Comparison of ENCODE assay signal across 11 cellular contexts in the genomic region with DNA sequence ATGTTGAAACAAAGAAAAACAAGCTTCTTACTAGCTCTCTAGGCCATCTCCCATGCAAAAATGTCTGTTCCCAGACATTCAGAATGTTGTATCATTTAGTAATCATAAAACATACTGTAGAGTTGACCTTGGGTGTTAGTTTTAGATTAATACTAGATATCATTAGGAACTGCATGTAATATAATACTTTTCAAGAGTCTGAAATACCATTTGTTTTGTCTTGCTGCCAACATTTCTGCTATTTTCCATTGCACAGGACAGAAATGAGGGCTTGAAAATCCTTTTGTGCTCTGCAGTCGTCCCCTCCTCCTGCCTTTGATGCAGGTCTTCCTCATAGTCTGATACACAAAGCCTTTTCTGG.
DNase-seq lines count a peak whose midpoint lies in the region; ATAC-seq, FAIRE-seq and TF ChIP-seq lines count a peak whose summit lies in the region.
"Had no signal": no experiment of that assay in that cellular context is flagged by ENCODE, and none has a peak within 500 bp of the region (broad histone marks: within the 10 kb centered on the region; RNA-seq: fewer than 3 reads in every experiment).

No MANE protein-coding gene starts in this region.

- no peak overlapping the region for H3K23ac ChIP-seq in H1 (ENCODE audit: insufficient read length)

- FAIRE-seq in H1 (lab: Jason Lieb, UNC) = no peak

- no peak overlapping the region for H2AK5ac ChIP-seq in H1 (ENCODE audit: low read depth, low read length)

- no peak overlapping the region for H3K4ac ChIP-seq in H1 (replicated peaks; ENCODE audit: insufficient read length, low read depth, low read length)

- H3K27ac ChIP-seq in AG04450 (ENCODE audit: low read depth, low read length) = peak overlapping the region; percentile 1
- no peak overlapping the region for H3K27ac ChIP-seq in H1 (ENCODE audit: low read depth, low read length)
- H3K27ac ChIP-seq in naive thymus-derived CD4-positive, alpha-beta T cell (ENCODE audit: low read depth, low read length) = no peak overlapping the region
- H3K27ac ChIP-seq: neutrophil had no signal

- POLR2A ChIA-PET in AG04450 (lab: Yijun Ruan, JAX) = interaction anchor here (0.6 kb wide), 1 partner anchor 24 kb away, joined by 3 read pairs; no protein-coding TSS in a partner anchor
- POLR2A ChIA-PET in H1 (lab: Charles Lee; ENCODE audit: partially characterized antibody) = interaction anchor here (0.6 to 0.7 kb wide), 2 partner anchors 33 to 266 kb away, joined by 3 to 4 read pairs; no protein-coding TSS in a partner anchor
- POLR2A ChIA-PET in naive thymus-derived CD4-positive, alpha-beta T cell (lab: Charles Lee) = interaction anchor here (0.6 kb wide), 1 partner anchor 1336 kb away, joined by 4 read pairs; no protein-coding TSS in a partner anchor

- H3K27ac Mint-ChIP-seq in neural crest cell (ENCODE audit: unreplicated experiment) = peak overlapping the region; percentile 35
- H3K27ac Mint-ChIP-seq in naive thymus-derived CD4-positive, alpha-beta T cell = no peak overlapping the region
- H3K27ac Mint-ChIP-seq: activated naive CD8-positive, alpha-beta T cell treated with anti-CD3 and anti-CD28 coated beads, Interleukin-2, amount 50 U/mL, for 24 hours; CD4-positive, alpha-beta memory T cell had no signal

- no peaks in the 10 kb centered on the region for H3K79me2 ChIP-seq in H1 (ENCODE audit: control insufficient read depth in 1 of 2, insufficient read depth in 2 of 2, low read length in 2 of 2)

- H4K20me1 ChIP-seq in H1 (replicated peaks in 1 of 2; ENCODE audit: control insufficient read depth in 1 of 2, insufficient read depth in 2 of 2, low read length in 2 of 2) = no peaks in the 10 kb centered on the region

- H3K4me1 ChIP-seq in H1 (replicated peaks in 1 of 4; ENCODE audit: control insufficient read depth in 3 of 4, insufficient read depth in 4 of 4, low read length in 3 of 4) = peaks cover 0 to 12% (median 3%) of the 10 kb centered on the region in 4 experiments; a peak in 5 of 7 replicates
- no peaks in the 10 kb centered on the region for H3K4me1 ChIP-seq in naive thymus-derived CD4-positive, alpha-beta T cell (ENCODE audit: control insufficient read depth in 2 of 2, insufficient read depth in 2 of 2, low read length in 2 of 2)

- H3K79me1 ChIP-seq in H1 (ENCODE audit: low read depth, low read length) = no peaks in the 10 kb centered on the region

- no peak overlapping the region for H4K8ac ChIP-seq in H1 (ENCODE audit: extremely low read depth, insufficient read depth, low read length)

- H3K9ac ChIP-seq in H1 (replicated peaks in 1 of 4; ENCODE audit: extremely low read depth in 1 of 4, low read depth in 3 of 4, low read length in 3 of 4) = no peak overlapping the region

- H3K36me3 ChIP-seq in H1 (ENCODE audit: control insufficient read depth in 2 of 4, insufficient read depth in 4 of 4, low read length in 3 of 4) = no peaks in the 10 kb centered on the region
- H3K36me3 ChIP-seq in naive thymus-derived CD4-positive, alpha-beta T cell (ENCODE audit: control insufficient read depth in 2 of 3, insufficient read depth in 3 of 3, low read length in 3 of 3) = no peaks in the 10 kb centered on the region
- H3K36me3 ChIP-seq: neutrophil had no signal

- H3K9me3 ChIP-seq in AG04450 (ENCODE audit: control insufficient read depth, insufficient read depth, low read length) (no peaks in the 10 kb centered on the region), H1 (ENCODE audit: insufficient read depth in 2 of 2, low read depth in 1 of 2, low read length in 1 of 2) (no peaks in the 10 kb centered on the region)
- no peaks in the 10 kb centered on the region for H3K9me3 ChIP-seq in naive thymus-derived CD4-positive, alpha-beta T cell (ENCODE audit: control insufficient read depth in 2 of 3, low read length in 3 of 3)
- H3K9me3 ChIP-seq: neutrophil had no signal

- TF ChIP-seq CTCF in AG04450 (IDR thresholded peaks at IDR 0.05; ENCODE audit: low read depth, low read length) = no peak
- TF ChIP-seq CTCF in H1 (IDR thresholded peaks at IDR 0.05; ENCODE audit: control extremely low read depth in 1 of 3, insufficient read depth in 1 of 3, low read depth in 1 of 3, low read length in 3 of 3) = no peak
- no peak for TF ChIP-seq CTCF in neural crest cell (conservative IDR thresholded peaks at IDR 0.05)

- 63% methylated on average over 1 of the region's 1 CpG; no CpG with 5 or more reads in 1 of the 2 experiments for WGBS in H1 (ENCODE audit: extremely low coverage in 1 of 2, insufficient coverage in 1 of 2, insufficient read length in 1 of 2, insufficient replicate concordance in 2 of 2, low coverage in 1 of 2, low lambda C conversion rate in 2 of 2, missing lambda C conversion rate in 1 of 2), 2 experiments

- H3K9me3 Mint-ChIP-seq in neural crest cell = peaks cover 7% of the 10 kb centered on the region
- H3K9me3 Mint-ChIP-seq in naive thymus-derived CD4-positive, alpha-beta T cell = peaks cover 0 to 7% (median 0%) of the 10 kb centered on the region in 11 donors
- H3K9me3 Mint-ChIP-seq: activated naive CD8-positive, alpha-beta T cell treated with anti-CD3 and anti-CD28 coated beads, Interleukin-2, amount 50 U/mL, for 24 hours had no signal

- TF ChIP-seq POLR2A in H1 (IDR thresholded peaks at IDR 0.05; ENCODE audit: control extremely low read depth in 1 of 2, low read depth in 2 of 2, low read length in 2 of 2) = no peak

- H3K27me3 Mint-ChIP-seq in neural crest cell (ENCODE audit: low read depth) = no peaks in the 10 kb centered on the region
- H3K27me3 Mint-ChIP-seq in naive thymus-derived CD4-positive, alpha-beta T cell = no peaks in the 10 kb centered on the region
- H3K27me3 Mint-ChIP-seq: activated naive CD8-positive, alpha-beta T cell treated with anti-CD3 and anti-CD28 coated beads, Interleukin-2, amount 50 U/mL, for 24 hours had no signal

- no peaks in the 10 kb centered on the region for H3K27me3 ChIP-seq in AG04450 (ENCODE audit: control insufficient read depth, insufficient read depth, low read length)
- H3K27me3 ChIP-seq in H1 (replicated peaks in 1 of 4; ENCODE audit: control insufficient read depth in 3 of 4, extremely low read depth in 1 of 4, insufficient read depth in 3 of 4, low read length in 3 of 4) = no peaks in the 10 kb centered on the region
- no peaks in the 10 kb centered on the region for H3K27me3 ChIP-seq in naive thymus-derived CD4-positive, alpha-beta T cell (ENCODE audit: control insufficient read depth in 2 of 2, insufficient read depth in 2 of 2, low read length in 2 of 2)
- H3K27me3 ChIP-seq: neutrophil had no signal

- no peak overlapping the region for H3K18ac ChIP-seq in H1 (ENCODE audit: extremely low read depth, low read length)

- ATAC-seq in naive thymus-derived CD4-positive, alpha-beta T cell = no peak
- ATAC-seq in HG03175 (IDR thresholded peaks at IDR 0.05; ENCODE audit: unreplicated experiment) = no peak
- no peak for ATAC-seq in GM19467 (IDR thresholded peaks at IDR 0.05; ENCODE audit: unreplicated experiment)
- ATAC-seq: activated naive CD8-positive, alpha-beta T cell treated with anti-CD3 and anti-CD28 coated beads, Interleukin-2, amount 50 U/mL, for 24 hours had no signal

- H3K4me3 Mint-ChIP-seq in neural crest cell = no peak overlapping the region
- no peak overlapping the region for H3K4me3 Mint-ChIP-seq in naive thymus-derived CD4-positive, alpha-beta T cell
- H3K4me3 Mint-ChIP-seq: activated naive CD8-positive, alpha-beta T cell treated with anti-CD3 and anti-CD28 coated beads, Interleukin-2, amount 50 U/mL, for 24 hours; CD4-positive, alpha-beta memory T cell had no signal

- no peak overlapping the region for H3K4me3 ChIP-seq in AG04450 (ENCODE audit: low read depth, low read length)
- H3K4me3 ChIP-seq in H1 (ENCODE audit: extremely low read depth in 1 of 4, insufficient read depth in 2 of 4, low read depth in 3 of 4, low read length in 4 of 4) = no peak overlapping the region
- no peak overlapping the region for H3K4me3 ChIP-seq in naive thymus-derived CD4-positive, alpha-beta T cell (ENCODE audit: low read length)

- H3K4me1 Mint-ChIP-seq in neural crest cell = peaks cover 35% of the 10 kb centered on the region
- H3K4me1 Mint-ChIP-seq in naive thymus-derived CD4-positive, alpha-beta T cell = peaks cover 3 to 35% (median 30%) of the 10 kb centered on the region in 7 donors
- H3K4me1 Mint-ChIP-seq: activated naive CD8-positive, alpha-beta T cell treated with anti-CD3 and anti-CD28 coated beads, Interleukin-2, amount 50 U/mL, for 24 hours had no signal

- no peak overlapping the region for H2BK20ac ChIP-seq in H1 (ENCODE audit: low read length)

- CTCF ChIA-PET in AG04450 (lab: Charles Lee) = interaction anchor here (0.5 to 0.6 kb wide), 2 partner anchors 105 to 192 kb away, joined by 3 to 6 read pairs; no protein-coding TSS in a partner anchor
- CTCF ChIA-PET in H1 (lab: Charles Lee; ENCODE audit: partially characterized antibody) = interaction anchor here (0.6 to 3.3 kb wide), 9 partner anchors 209 to 481 kb away, joined by 3 to 14 read pairs (median 4); no protein-coding TSS in a partner anchor
- CTCF ChIA-PET in naive thymus-derived CD4-positive, alpha-beta T cell (lab: Charles Lee) = no interaction called here

- no peak overlapping the region for H3K4me2 ChIP-seq in H1 (ENCODE audit: insufficient read depth in 1 of 2, low read depth in 2 of 2, low read length in 2 of 2)

- TF ChIP-seq RAD21 in H1 (IDR thresholded peaks at IDR 0.05 in 1 of 2, conservative IDR thresholded peaks at IDR 0.05 in 1 of 2; ENCODE audit: low read depth in 2 of 2, low read length in 2 of 2) = no peak

- intact Hi-C loops in naive thymus-derived CD4-positive, alpha-beta T cell (cut with micrococcal nuclease) = no loop called here

- DNase-seq in AG04450 (ENCODE audit: low read depth, low spot score) (no peak), NCI-H2029 treated with DMSO at 0.1 percent for 48 hours (lab: John Stamatoyannopoulos, UW) (peak; percentile 80), H1 (ENCODE audit: low read depth in 1 of 2, low spot score in 2 of 2) (no peak), neural crest cell (ENCODE audit: low read depth, low spot score) (no peak), COLO829 (ENCODE audit: low spot score) (no peak)
- no peak for DNase-seq in naive thymus-derived CD4-positive, alpha-beta T cell
- DNase-seq: activated naive CD8-positive, alpha-beta T cell treated with anti-CD3 and anti-CD28 coated beads, Interleukin-2, amount 50 U/mL, for 24 hours; CD4-positive, alpha-beta memory T cell had no signal

- H3K23me2 ChIP-seq in H1 (ENCODE audit: low read depth, low read length) = no peaks in the 10 kb centered on the region

- no peak overlapping the region for H2BK12ac ChIP-seq in H1 (ENCODE audit: low read depth, low read length)

- H2AFZ ChIP-seq in H1 (ENCODE audit: low read length) = peak overlapping the region; percentile 48; the same call in 1 of the 2 replicates

- H3K14ac ChIP-seq in H1 (ENCODE audit: insufficient read length) = no peak overlapping the region

- H3K56ac ChIP-seq in H1 (replicated peaks; ENCODE audit: insufficient read length, low read depth, low read length) = no peak overlapping the region

- no peak overlapping the region for H2BK120ac ChIP-seq in H1 (replicated peaks; ENCODE audit: low read depth, low read length)

- no peaks in the 10 kb centered on the region for H3K36me3 Mint-ChIP-seq in neural crest cell (ENCODE audit: low read depth)
- H3K36me3 Mint-ChIP-seq in naive thymus-derived CD4-positive, alpha-beta T cell = no peaks in the 10 kb centered on the region
- H3K36me3 Mint-ChIP-seq: CD4-positive, alpha-beta memory T cell had no signal

- TF ChIP-seq EP300 in H1 (IDR thresholded peaks at IDR 0.05; ENCODE audit: borderline replicate concordance in 1 of 2, low read depth in 2 of 2, low read length in 2 of 2) = no peak

- no peak overlapping the region for H2BK5ac ChIP-seq in H1 (ENCODE audit: low read depth, low read length)

- H2BK15ac ChIP-seq in H1 (ENCODE audit: low read length) = no peak overlapping the region

- no peak overlapping the region for H4K91ac ChIP-seq in H1 (replicated peaks; ENCODE audit: insufficient read length, low read length)

- no peak overlapping the region for H4K5ac ChIP-seq in H1 (ENCODE audit: insufficient read length, low read depth, low read length)
